1 cellular context compared by ENCODE assay signal in genomic region chr2:225464346-225465025, GRCh38.
TF ChIP-seq lines count a peak whose summit lies in the region.

No MANE protein-coding gene starts in this region.

TF ChIP-seq in GM12878, 131 proteins besides CTCF, POLR2A, EP300 and RAD21 (continued from another document):
- TF ChIP-seq CUX1 (IDR thresholded peaks at IDR 0.05; ENCODE audit: insufficient replicate concordance, low read depth, low read length) (no peak), SREBF1 (IDR thresholded peaks at IDR 0.05; ENCODE audit: low read length) (no peak), POU2F2 (IDR thresholded peaks at IDR 0.05; ENCODE audit: borderline replicate concordance, low read depth, low read length) (no peak), YBX1 (IDR thresholded peaks at IDR 0.05) (no peak), TCF3 (IDR thresholded peaks at IDR 0.05; ENCODE audit: borderline replicate concordance, insufficient read depth, low read depth, low read length) (no peak), EGR1 (IDR thresholded peaks at IDR 0.05; ENCODE audit: borderline replicate concordance in 1 of 2, low read depth in 2 of 2, low read length in 2 of 2) (no peak)
